Comparison of ENCODE assay signal across 17 cellular contexts in genomic region chr12:5623411-5623810, GRCh38.
"Had no signal": no experiment of that assay in that cellular context is flagged by ENCODE, and none has a peak within 500 bp of the region (broad histone marks: within the 10 kb centered on the region; RNA-seq: fewer than 3 reads in every experiment).

No MANE protein-coding gene starts in this region.

- H3K36me3 ChIP-seq: heart left ventricle, neutrophil, stomach, thoracic aorta, transverse colon had no signal

- H3K27ac ChIP-seq: coronary artery, heart left ventricle, neutrophil, psoas muscle, stomach, transverse colon had no signal

- H3K4me3 ChIP-seq: coronary artery, heart left ventricle, psoas muscle, stomach, thoracic aorta, transverse colon had no signal

- FAIRE-seq: small intestine had no signal

- H3K4me1 ChIP-seq: psoas muscle had no signal

- H3K27me3 ChIP-seq: stomach, transverse colon had no signal

- H3K9me3 ChIP-seq: heart left ventricle, neutrophil, psoas muscle, stomach, thoracic aorta, transverse colon had no signal

- ATAC-seq: heart left ventricle, left colon, psoas muscle had no signal

- DNase-seq: effector CD4-positive, alpha-beta T cell; foreskin melanocyte; heart left ventricle; hippocampal formation; left colon; mesendoderm; naive B cell; psoas muscle; small intestine; stimulated activated CD4-positive, alpha-beta T cell treated with anti-CD3 and anti-CD28 coated beads, Interleukin-12 subunit alpha, Interleukin-12 subunit beta, amount 100 ng/mL, for 4 hours; stimulated activated naive CD4-positive, alpha-beta T cell; stomach; substantia nigra; transverse colon had no signal
